2 cellular contexts compared by ENCODE assay signal in the genomic region with DNA sequence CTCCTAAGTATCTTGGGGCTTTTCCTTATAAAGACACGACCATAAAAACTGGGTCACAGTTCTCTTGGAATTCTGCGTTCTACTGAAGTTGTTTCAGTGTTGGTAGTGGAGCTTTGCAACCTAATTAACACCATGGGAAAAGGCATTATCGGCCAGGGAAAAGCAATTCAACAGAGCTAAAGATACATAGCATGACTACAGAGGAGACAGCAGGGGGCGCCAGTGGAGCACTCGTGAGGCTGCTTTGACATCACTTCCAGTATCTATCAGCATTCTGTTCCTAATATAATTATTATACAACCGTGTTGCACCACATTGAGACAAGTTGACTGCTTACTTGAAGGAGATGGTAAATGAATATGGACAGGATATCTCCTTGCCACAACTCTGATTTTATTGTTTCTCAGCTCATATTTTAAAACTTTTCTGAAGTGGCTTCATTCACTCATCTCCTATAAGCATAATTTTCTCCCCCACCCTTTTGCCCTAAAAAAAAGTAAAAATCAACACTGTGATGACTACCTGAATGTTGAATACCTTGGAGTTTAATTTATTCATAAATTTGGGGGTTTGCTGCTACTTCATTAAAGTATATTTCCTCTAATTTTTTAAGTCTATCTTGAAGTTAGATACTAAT.
TF ChIP-seq lines count a peak whose summit lies in the region.

No MANE protein-coding gene starts in this region.

TF ChIP-seq in HEK293, 187 proteins besides CTCF, POLR2A, EP300 and RAD21 (continued from another document):
- TF ChIP-seq, protein P1, sequence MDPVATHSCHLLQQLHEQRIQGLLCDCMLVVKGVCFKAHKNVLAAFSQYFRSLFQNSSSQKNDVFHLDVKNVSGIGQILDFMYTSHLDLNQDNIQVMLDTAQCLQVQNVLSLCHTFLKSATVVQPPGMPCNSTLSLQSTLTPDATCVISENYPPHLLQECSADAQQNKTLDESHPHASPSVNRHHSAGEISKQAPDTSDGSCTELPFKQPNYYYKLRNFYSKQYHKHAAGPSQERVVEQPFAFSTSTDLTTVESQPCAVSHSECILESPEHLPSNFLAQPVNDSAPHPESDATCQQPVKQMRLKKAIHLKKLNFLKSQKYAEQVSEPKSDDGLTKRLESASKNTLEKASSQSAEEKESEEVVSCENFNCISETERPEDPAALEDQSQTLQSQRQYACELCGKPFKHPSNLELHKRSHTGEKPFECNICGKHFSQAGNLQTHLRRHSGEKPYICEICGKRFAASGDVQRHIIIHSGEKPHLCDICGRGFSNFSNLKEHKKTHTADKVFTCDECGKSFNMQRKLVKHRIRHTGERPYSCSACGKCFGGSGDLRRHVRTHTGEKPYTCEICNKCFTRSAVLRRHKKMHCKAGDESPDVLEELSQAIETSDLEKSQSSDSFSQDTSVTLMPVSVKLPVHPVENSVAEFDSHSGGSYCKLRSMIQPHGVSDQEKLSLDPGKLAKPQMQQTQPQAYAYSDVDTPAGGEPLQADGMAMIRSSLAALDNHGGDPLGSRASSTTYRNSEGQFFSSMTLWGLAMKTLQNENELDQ (tag by site-specific recombination; IDR thresholded peaks at IDR 0.05; ENCODE audit: low read depth), result no peak
- TF ChIP-seq ZNF660 (tag by site-specific recombination; IDR thresholded peaks at IDR 0.05) (peak; percentile 72), HOXD13 (CRISPR knock-in tag; IDR thresholded peaks at IDR 0.05; ENCODE audit: borderline replicate concordance) (no peak), ZBTB17 (tag by site-specific recombination; IDR thresholded peaks at IDR 0.05) (peak; percentile 68), MEIS1 (CRISPR knock-in tag; IDR thresholded peaks at IDR 0.05; ENCODE audit: borderline replicate concordance) (no peak)

TF ChIP-seq in liver, 16 proteins besides CTCF, POLR2A, EP300 and RAD21 (continued from another document):
- TF ChIP-seq FOXA1 (IDR thresholded peaks at IDR 0.05) (no peak), SP1 (IDR thresholded peaks at IDR 0.05) (no peak), NR2F2 (IDR thresholded peaks at IDR 0.05) (no peak)
- TF ChIP-seq, protein P2, sequence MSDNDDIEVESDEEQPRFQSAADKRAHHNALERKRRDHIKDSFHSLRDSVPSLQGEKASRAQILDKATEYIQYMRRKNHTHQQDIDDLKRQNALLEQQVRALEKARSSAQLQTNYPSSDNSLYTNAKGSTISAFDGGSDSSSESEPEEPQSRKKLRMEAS (IDR thresholded peaks at IDR 0.05), result no peak
- TF ChIP-seq, protein P3, sequence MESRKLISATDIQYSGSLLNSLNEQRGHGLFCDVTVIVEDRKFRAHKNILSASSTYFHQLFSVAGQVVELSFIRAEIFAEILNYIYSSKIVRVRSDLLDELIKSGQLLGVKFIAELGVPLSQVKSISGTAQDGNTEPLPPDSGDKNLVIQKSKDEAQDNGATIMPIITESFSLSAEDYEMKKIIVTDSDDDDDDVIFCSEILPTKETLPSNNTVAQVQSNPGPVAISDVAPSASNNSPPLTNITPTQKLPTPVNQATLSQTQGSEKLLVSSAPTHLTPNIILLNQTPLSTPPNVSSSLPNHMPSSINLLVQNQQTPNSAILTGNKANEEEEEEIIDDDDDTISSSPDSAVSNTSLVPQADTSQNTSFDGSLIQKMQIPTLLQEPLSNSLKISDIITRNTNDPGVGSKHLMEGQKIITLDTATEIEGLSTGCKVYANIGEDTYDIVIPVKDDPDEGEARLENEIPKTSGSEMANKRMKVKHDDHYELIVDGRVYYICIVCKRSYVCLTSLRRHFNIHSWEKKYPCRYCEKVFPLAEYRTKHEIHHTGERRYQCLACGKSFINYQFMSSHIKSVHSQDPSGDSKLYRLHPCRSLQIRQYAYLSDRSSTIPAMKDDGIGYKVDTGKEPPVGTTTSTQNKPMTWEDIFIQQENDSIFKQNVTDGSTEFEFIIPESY (IDR thresholded peaks at IDR 0.05), result no peak
